1 cellular context compared by ENCODE assay signal in the genomic region with DNA sequence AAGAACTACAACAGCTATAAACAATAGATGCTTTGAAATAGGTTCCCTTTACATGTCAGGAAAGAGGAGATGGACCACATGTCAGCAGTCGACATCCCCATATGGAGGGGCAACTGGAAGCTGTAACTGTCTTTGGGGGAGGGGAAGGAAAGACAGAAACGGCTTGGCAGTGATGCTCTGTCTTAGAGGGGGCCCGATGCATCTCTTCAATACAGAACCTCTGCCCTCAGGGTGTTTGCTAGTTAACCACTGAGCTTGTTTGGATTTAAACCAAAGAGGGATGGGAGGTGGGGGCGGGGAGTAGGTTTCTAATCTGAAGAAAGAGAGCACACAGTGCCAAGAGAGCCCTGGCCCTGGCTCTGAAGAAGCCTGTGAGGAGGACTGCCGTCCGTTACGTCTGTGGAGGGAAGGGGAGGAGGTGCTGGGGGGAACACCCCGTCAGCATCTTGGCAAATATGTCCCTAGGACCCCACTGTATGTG.
TF ChIP-seq lines count a peak whose summit lies in the region.

No MANE protein-coding gene starts in this region.

TF ChIP-seq in HEK293T, 16 proteins besides CTCF, POLR2A, EP300 and RAD21:
- TF ChIP-seq PKNOX1 (IDR thresholded peaks at IDR 0.05) (no peak), FOXK2 (IDR thresholded peaks at IDR 0.05) (no peak), LEF1 (IDR thresholded peaks at IDR 0.05; ENCODE audit: borderline replicate concordance) (no peak), SP1 (IDR thresholded peaks at IDR 0.05) (no peak), FOXA1 (IDR thresholded peaks at IDR 0.05) (no peak), ARNT (IDR thresholded peaks at IDR 0.05) (no peak), L3MBTL2 (conservative IDR thresholded peaks at IDR 0.05) (no peak), FOXM1 (IDR thresholded peaks at IDR 0.05; ENCODE audit: borderline replicate concordance) (no peak), ZNF384 (IDR thresholded peaks at IDR 0.05) (no peak), HDGF (IDR thresholded peaks at IDR 0.05; ENCODE audit: borderline replicate concordance) (no peak), NFRKB (IDR thresholded peaks at IDR 0.05) (no peak), TARDBP (IDR thresholded peaks at IDR 0.05) (no peak), CTBP1 (IDR thresholded peaks at IDR 0.05; ENCODE audit: borderline replicate concordance) (no peak), ELF4 (IDR thresholded peaks at IDR 0.05) (no peak), BHLHE40 (IDR thresholded peaks at IDR 0.05; ENCODE audit: borderline replicate concordance) (no peak), SUZ12 (IDR thresholded peaks at IDR 0.05) (no peak)
